ENCODE assay signal across 12 cellular contexts in the genomic region with DNA sequence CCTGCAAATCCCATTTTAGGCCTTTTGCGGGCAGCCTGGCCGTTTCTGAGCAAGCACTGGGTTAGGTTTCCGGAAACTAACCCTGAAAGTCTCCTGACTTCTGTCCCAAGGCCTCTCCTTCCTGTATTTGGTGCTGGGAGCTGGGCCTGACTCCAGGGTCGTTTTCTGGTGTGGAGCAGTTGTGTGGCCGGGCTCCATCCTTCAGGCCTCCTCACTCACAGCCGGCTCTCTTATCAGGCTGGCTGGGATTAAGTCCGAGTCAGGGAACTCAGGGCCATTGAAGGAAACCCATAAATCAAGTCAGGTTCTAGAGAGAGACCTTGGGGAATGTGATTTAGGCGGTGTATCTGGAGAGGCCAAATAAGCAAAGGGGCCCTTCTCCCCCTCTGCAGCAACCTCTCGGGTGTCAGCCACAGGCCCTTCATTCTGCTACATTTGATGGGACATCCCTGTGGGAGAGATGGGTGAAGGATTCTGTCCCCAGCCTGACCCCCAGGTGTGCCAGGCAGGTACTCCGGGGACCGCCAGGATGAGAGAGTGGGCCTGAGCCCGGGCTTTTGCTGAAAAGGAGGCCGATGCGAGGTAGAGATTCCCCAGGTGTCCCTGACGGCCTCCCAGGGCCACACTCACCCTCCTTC. TPM values are rescaled to one million over a fixed set of nuclear protein-coding genes. Genes with fewer than 3 reads are reported as not detected.
A peak's percentile ranks its signal among the peaks of the same experiment; 100 is the strongest.
DNase-seq lines count a peak whose midpoint lies in the region; ATAC-seq and TF ChIP-seq lines count a peak whose summit lies in the region.
"Had no signal": no experiment of that assay in that cellular context is flagged by ENCODE, and none has a peak within 500 bp of the region (broad histone marks: within the 10 kb centered on the region; RNA-seq: fewer than 3 reads in every experiment).

No MANE protein-coding gene starts in this region.

- H3K27me3 Mint-ChIP-seq in T-helper 2 cell treated with Interferon-gamma antibody and Interleukin-4, amounts not matched to agents 5 μg/mL and 100 μg/mL, for 36 hours (ENCODE audit: low read depth): peaks cover 5% of the 10 kb centered on the region
- H3K27me3 Mint-ChIP-seq in activated CD4-positive, alpha-beta memory T cell treated with anti-CD3 and anti-CD28 coated beads for 36 hours: peaks cover 5% of the 10 kb centered on the region

- WGBS in esophagus muscularis mucosa: 77% methylated on average over 14 of the region's 15 CpGs

- TF ChIP-seq EP300 in esophagus muscularis mucosa (IDR thresholded peaks at IDR 0.05): no peak

- no peak for ATAC-seq in gastrocnemius medialis

- H3K36me3 ChIP-seq in iPS-18a (ENCODE audit: control insufficient read depth, low read depth, low read length) (no peaks in the 10 kb centered on the region), gastrocnemius medialis (no peaks in the 10 kb centered on the region), esophagus muscularis mucosa (no peaks in the 10 kb centered on the region)

- H3K4me3 ChIP-seq in iPS-18a (ENCODE audit: low read length) (peak overlapping the region; percentile 17), gastrocnemius medialis (peak overlapping the region in 1 of 4 donors; percentile 57), esophagus muscularis mucosa (no peak overlapping the region)

- H3K27me3 ChIP-seq in iPS-18a (ENCODE audit: control insufficient read depth, insufficient read depth, low read length) (peaks cover 99% of the 10 kb centered on the region), gastrocnemius medialis (peaks cover 88 to 93% (median 92%) of the 10 kb centered on the region in 3 donors), esophagus muscularis mucosa (peaks cover 0 to 98% (median 49%) of the 10 kb centered on the region in 4 donors)

- in situ Hi-C loops in gastrocnemius medialis (cut with MboI; ENCODE audit: low sequenced_read_pairs in 4 of 4): no loop called here

- no peak overlapping the region for H3K27ac ChIP-seq in iPS-18a (ENCODE audit: low read length)
- H3K27ac ChIP-seq in gastrocnemius medialis: peak overlapping the region in 3 of 4 donors; percentile 46 to 67 (median 65)
- H3K27ac ChIP-seq in esophagus muscularis mucosa (replicated peaks in 1 of 4): no peak overlapping the region

- no peaks in the 10 kb centered on the region for H3K9me3 Mint-ChIP-seq in T-helper 2 cell treated with Interferon-gamma antibody and Interleukin-4, amounts not matched to agents 5 μg/mL and 100 μg/mL, for 36 hours
- no peaks in the 10 kb centered on the region for H3K9me3 Mint-ChIP-seq in activated CD4-positive, alpha-beta memory T cell treated with anti-CD3 and anti-CD28 coated beads for 36 hours

- H3K27ac Mint-ChIP-seq in T-helper 2 cell treated with Interferon-gamma antibody and Interleukin-4, amounts not matched to agents 5 μg/mL and 100 μg/mL, for 36 hours: peak overlapping the region; percentile 93
- peak overlapping the region; percentile 99 for H3K27ac Mint-ChIP-seq in activated CD4-positive, alpha-beta memory T cell treated with anti-CD3 and anti-CD28 coated beads for 36 hours

- H3K4me1 Mint-ChIP-seq in T-helper 2 cell treated with Interferon-gamma antibody and Interleukin-4, amounts not matched to agents 5 μg/mL and 100 μg/mL, for 36 hours (ENCODE audit: low read depth): peaks cover 39% of the 10 kb centered on the region
- peaks cover 58% of the 10 kb centered on the region for H3K4me1 Mint-ChIP-seq in activated CD4-positive, alpha-beta memory T cell treated with anti-CD3 and anti-CD28 coated beads for 36 hours (ENCODE audit: low read depth)

- no peak for DNase-seq in T-helper 2 cell treated with Interferon-gamma antibody and Interleukin-4, amounts not matched to agents 5 μg/mL and 100 μg/mL, for 36 hours (ENCODE audit: low spot score)
- DNase-seq in T-helper 2 cell (no peak), gastrocnemius medialis (no peak), esophagus muscularis mucosa (ENCODE audit: extremely low spot score) (no peak), NCI-H2029 treated with DMSO at 0.1 percent for 48 hours (lab: John Stamatoyannopoulos, UW) (no peak), GM19238 (ENCODE audit: insufficient read length, low spot score) (no peak)
- DNase-seq in activated CD4-positive, alpha-beta memory T cell treated with anti-CD3 and anti-CD28 coated beads for 36 hours: peak; percentile 25
- DNase-seq: activated gamma-delta T cell treated with Interleukin-2 at 50 U/mL for 16 hours, NCI-H774, T-helper 9 cell had no signal

- no peaks in the 10 kb centered on the region for H3K9me3 ChIP-seq in iPS-18a (ENCODE audit: control insufficient read depth, low read depth, low read length)
- no peaks in the 10 kb centered on the region for H3K9me3 ChIP-seq in gastrocnemius medialis
- H3K9me3 ChIP-seq in esophagus muscularis mucosa: no peaks in the 10 kb centered on the region

- no peak overlapping the region for H3K9ac ChIP-seq in iPS-18a (ENCODE audit: low read length)

- H3K36me3 Mint-ChIP-seq in T-helper 2 cell treated with Interferon-gamma antibody and Interleukin-4, amounts not matched to agents 5 μg/mL and 100 μg/mL, for 36 hours (ENCODE audit: low read depth): peaks cover 86% of the 10 kb centered on the region
- peaks cover 78% of the 10 kb centered on the region for H3K36me3 Mint-ChIP-seq in activated CD4-positive, alpha-beta memory T cell treated with anti-CD3 and anti-CD28 coated beads for 36 hours

- H3K4me1 ChIP-seq in iPS-18a (ENCODE audit: control insufficient read depth, low read depth, low read length) (peaks cover 63% of the 10 kb centered on the region), gastrocnemius medialis (peaks cover 5 to 16% of the 10 kb centered on the region in 2 donors), esophagus muscularis mucosa (peaks cover 22 to 49% (median 37%) of the 10 kb centered on the region in 4 donors)

- TF ChIP-seq POLR2A in gastrocnemius medialis (IDR thresholded peaks at IDR 0.05) (no peak), esophagus muscularis mucosa (IDR thresholded peaks at IDR 0.05; ENCODE audit: low read depth) (no peak)

- intact Hi-C loops in activated CD4-positive, alpha-beta memory T cell treated with anti-CD3 and anti-CD28 coated beads for 36 hours (cut with micrococcal nuclease): loop anchor here (1.0 to 10.0 kb wide), 3 partner anchors 9 to 837 kb away; no protein-coding TSS in a partner anchor
- intact Hi-C loops in gastrocnemius medialis (cut with DNase I; ENCODE audit: low total_unique reads) (no loop called here), esophagus muscularis mucosa (cut with DNase I) (no loop called here)

- CTCF ChIA-PET in activated CD4-positive, alpha-beta memory T cell treated with anti-CD3 and anti-CD28 coated beads for 36 hours (lab: Charles Lee): no interaction called here

- no peak for TF ChIP-seq CTCF in gastrocnemius medialis (IDR thresholded peaks at IDR 0.05 in 4 of 5, conservative IDR thresholded peaks at IDR 0.05 in 1 of 5)
- TF ChIP-seq CTCF in esophagus muscularis mucosa (IDR thresholded peaks at IDR 0.05): no peak

- POLR2A ChIA-PET in activated CD4-positive, alpha-beta memory T cell treated with anti-CD3 and anti-CD28 coated beads for 36 hours (lab: Charles Lee): interaction anchor here (0.9 to 4.3 kb wide), 2 partner anchors 8 to 76 kb away, joined by 3 to 21 read pairs; no protein-coding TSS in a partner anchor

- peak overlapping the region; percentile 98 for H3K4me3 Mint-ChIP-seq in T-helper 2 cell treated with Interferon-gamma antibody and Interleukin-4, amounts not matched to agents 5 μg/mL and 100 μg/mL, for 36 hours
- peak overlapping the region; percentile 98 for H3K4me3 Mint-ChIP-seq in activated CD4-positive, alpha-beta memory T cell treated with anti-CD3 and anti-CD28 coated beads for 36 hours

RNA-seq across cellular contexts. Expression of a gene that starts 3.3 kb away (rescaled TPM):
- 10 to 100 TPM; 46.3 to 47.4 TPM for total RNA-seq in activated CD4-positive, alpha-beta memory T cell treated with anti-CD3 and anti-CD28 coated beads for 36 hours
- total RNA-seq in gastrocnemius medialis: under 1 TPM; 0.12 to 0.61 (median 0.58) TPM
- total RNA-seq in esophagus muscularis mucosa: under 1 TPM in 3 of 4 donors, not detected in 1; 0.19 to 0.46 (median 0.33) TPM
- total RNA-seq: G401 had no signal

Comparison
In these comparisons a context has a peak if more than half of its experiments do, and no peak if none do; other contexts are left out.
1. H3K27ac ChIP-seq: peak in gastrocnemius medialis (3 of 4); none in iPS-18a (single experiment) and esophagus muscularis mucosa (0 of 4).
2. RNA of a gene that starts 3.3 kb away (total RNA-seq): 46.3 to 47.4 TPM in activated CD4-positive, alpha-beta memory T cell treated with anti-CD3 and anti-CD28 coated beads for 36 hours; 0.12 to 0.61 TPM in gastrocnemius medialis and 0.19 to 0.46 TPM in esophagus muscularis mucosa; every median in the first group is over 10 times any median in the second.